In the genomic region with DNA sequence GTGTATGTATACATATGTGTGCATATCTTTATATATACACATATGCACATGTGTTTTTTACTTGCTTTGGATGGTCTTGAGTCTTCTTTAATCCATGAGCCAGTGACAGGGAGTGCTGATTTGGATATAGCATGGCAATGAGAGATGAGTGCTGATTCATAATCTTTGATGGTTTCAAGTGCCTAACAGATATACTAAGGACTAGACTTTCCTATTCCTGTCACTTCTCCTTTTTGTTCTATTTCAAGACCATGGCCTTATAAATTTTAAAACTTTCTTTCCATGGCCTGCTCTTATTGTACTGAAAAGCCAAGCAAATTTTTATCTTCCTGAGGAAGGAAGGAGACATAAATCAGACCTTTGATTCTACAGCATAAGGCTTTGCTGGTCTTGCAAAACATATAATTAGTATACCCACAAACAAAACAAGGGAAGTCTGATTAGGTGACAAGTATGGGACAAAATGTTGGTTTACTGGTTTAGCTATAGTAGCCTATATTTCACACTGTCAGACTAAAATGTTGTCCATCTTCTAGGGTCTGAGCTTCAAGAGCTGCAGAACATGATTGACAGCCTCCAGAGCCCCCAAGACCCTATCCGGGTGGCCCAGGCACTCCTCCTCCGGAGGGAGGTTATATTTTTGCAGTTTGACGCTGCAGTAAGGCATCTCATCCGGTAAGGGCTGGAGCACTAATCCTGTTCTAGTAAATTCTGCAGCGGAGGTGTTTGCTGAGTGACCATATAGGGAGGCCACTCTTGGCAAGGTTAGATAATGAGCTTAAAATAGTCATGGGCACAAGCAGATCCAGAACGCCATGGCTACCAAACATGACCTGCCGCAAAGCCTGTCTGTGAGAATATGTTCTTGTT, we compare ENCODE assay signal across 14 cellular contexts.
DNase-seq lines count a peak whose midpoint lies in the region; ATAC-seq, FAIRE-seq and TF ChIP-seq lines count a peak whose summit lies in the region.
"Had no signal": no experiment of that assay in that cellular context is flagged by ENCODE, and none has a peak within 500 bp of the region (broad histone marks: within the 10 kb centered on the region; RNA-seq: fewer than 3 reads in every experiment).

No MANE protein-coding gene starts in this region.

- intact Hi-C loops in left ventricle myocardium inferior (cut with micrococcal nuclease), result no loop called here

- no peaks in the 10 kb centered on the region for H3K9me3 ChIP-seq in left ventricle myocardium inferior (replicated peaks)
- no peaks in the 10 kb centered on the region for H3K9me3 ChIP-seq in thoracic aorta

- H3K4me3 ChIP-seq in left ventricle myocardium inferior, result peak overlapping the region; percentile 15
- H3K4me3 ChIP-seq in thoracic aorta, result peak overlapping the region; percentile 21

- H3K4me1 ChIP-seq in left ventricle myocardium inferior (peaks cover 52% of the 10 kb centered on the region), thoracic aorta (ENCODE audit: control insufficient read depth in 1 of 2, low read depth in 2 of 2) (peaks cover 33 to 82% of the 10 kb centered on the region in 2 donors)

- ATAC-seq in thoracic aorta (ENCODE audit: insufficient number of reproducible peaks, low FRiP score, low read depth), result peak; percentile 96
- ATAC-seq in GM18909 (IDR thresholded peaks at IDR 0.05; ENCODE audit: poor library complexity, unreplicated experiment), result no peak

- TF ChIP-seq CTCF in left ventricle myocardium inferior (IDR thresholded peaks at IDR 0.05; ENCODE audit: borderline replicate concordance) (no peak), thoracic aorta (IDR thresholded peaks at IDR 0.05) (peak; percentile 28)

- no peak for FAIRE-seq in HTR-8/SVneo (lab: Jason Lieb, UNC)

- H3K27ac ChIP-seq in left ventricle myocardium inferior (replicated peaks) (peak overlapping the region; percentile 85), thoracic aorta (peak overlapping the region; percentile 83 to 91)
- H3K27ac ChIP-seq: RWPE1, WERI-Rb-1 had no signal

- DNase-seq in NCI-H1417 (lab: John Stamatoyannopoulos, UW) (peak in 2 of 3 experiments; percentile 43 to 86), NCI-H1417 treated with DMSO at 0.1 percent for 48 hours (lab: John Stamatoyannopoulos, UW) (no peak), NOMO-1 treated with DMSO at 0.1 percent for 48 hours (lab: John Stamatoyannopoulos, UW; ENCODE audit: unreplicated experiment) (peak; percentile 99), left ventricle myocardium inferior (no peak), thoracic aorta (ENCODE audit: low spot score) (peak; percentile 36), AG20443 (ENCODE audit: low spot score) (no peak), HTR-8/SVneo (ENCODE audit: insufficient read length, low spot score) (no peak)
- DNase-seq: DMS 273 treated with DMSO at 0.1 percent for 48 hours, HFFc6, IMR-90, NCI-H2081 treated with DMSO at 0.1 percent for 48 hours, WERI-Rb-1 had no signal

- H3K36me3 ChIP-seq in left ventricle myocardium inferior (no peaks in the 10 kb centered on the region), thoracic aorta (no peaks in the 10 kb centered on the region)
- H3K36me3 ChIP-seq: WERI-Rb-1 had no signal

- H3K27me3 ChIP-seq in left ventricle myocardium inferior (ENCODE audit: low read depth), result no peaks in the 10 kb centered on the region
- no peaks in the 10 kb centered on the region for H3K27me3 ChIP-seq in thoracic aorta (replicated peaks; ENCODE audit: insufficient read depth)

Comparison
In these comparisons a context has a peak if more than half of its experiments do, and no peak if none do; other contexts are left out.
1. DNase-seq: peak in NCI-H1417 (2 of 3), NOMO-1 treated with DMSO at 0.1 percent for 48 hours (single experiment) and thoracic aorta (single experiment); none in NCI-H1417 treated with DMSO at 0.1 percent for 48 hours (single experiment), left ventricle myocardium inferior (single experiment), AG20443 (single experiment) and HTR-8/SVneo (single experiment).